ENCODE assay signal across 8 cellular contexts in genomic region chr2:96205238-96205637, GRCh38. TPM values are rescaled to one million over a fixed set of nuclear protein-coding genes. Genes with fewer than 3 reads are reported as not detected.
DNase-seq lines count a peak whose midpoint lies in the region; ATAC-seq and TF ChIP-seq lines count a peak whose summit lies in the region.

No MANE protein-coding gene starts in this region.

- no peaks in the 10 kb centered on the region for H3K36me3 ChIP-seq in osteoblast (ENCODE audit: insufficient read depth, low read length)

- POLR2A ChIA-PET in GM10248 (lab: Yijun Ruan, JAX) = no interaction called here

- peak overlapping the region in 58 of 59 donors; percentile 0 to 99 (median 36) for H3K4me3 ChIP-seq in dorsolateral prefrontal cortex
- peak overlapping the region; percentile 36 for H3K4me3 ChIP-seq in osteoblast (ENCODE audit: insufficient read depth, low read length)

- DNase-seq in Caki2 (ENCODE audit: low read depth) (peak; percentile 52), NCI-H2227 treated with DMSO at 0.1 percent for 48 hours (lab: John Stamatoyannopoulos, UW) (peak; percentile 71), dorsolateral prefrontal cortex (peak in 1 of 10 donors; percentile 21), osteoblast (ENCODE audit: insufficient read length, low spot score, missing footprints) (no peak), SHP77 (lab: John Stamatoyannopoulos, UW) (no peak), GM10248 (ENCODE audit: extremely low spot score) (no peak)

- peak overlapping the region; percentile 10 to 92 (median 79) for H3K27ac ChIP-seq in dorsolateral prefrontal cortex
- peak overlapping the region; percentile 71 for H3K27ac ChIP-seq in osteoblast (ENCODE audit: low read depth, low read length)

- ATAC-seq in GM21619 (IDR thresholded peaks at IDR 0.05; ENCODE audit: unreplicated experiment) = no peak
- ATAC-seq in GM18505 (IDR thresholded peaks at IDR 0.05; ENCODE audit: unreplicated experiment) = no peak

- no peak for TF ChIP-seq POLR2A in GM18505 (IDR thresholded peaks at IDR 0.05; ENCODE audit: borderline replicate concordance, extremely low read depth, insufficient read depth, insufficient read length)

- peaks cover 93% of the 10 kb centered on the region for H3K79me2 ChIP-seq in osteoblast (ENCODE audit: insufficient read depth, low read length)

- no peaks in the 10 kb centered on the region for H3K27me3 ChIP-seq in dorsolateral prefrontal cortex
- no peaks in the 10 kb centered on the region for H3K27me3 ChIP-seq in osteoblast (ENCODE audit: insufficient read depth, low read length)

- intact Hi-C loops in dorsolateral prefrontal cortex (cut with DNase I) = loop anchor here in 1 of 2 donors (5.0 kb wide), 2 partner anchors 58 to 202 kb away; partner anchors contain the start of gene DUSP2

- in situ Hi-C loops in Caki2 (cut with HindIII; ENCODE audit: low pct_unique_long_range_greater_than_20kb, low sequenced_read_pairs) = no loop called here

- peak overlapping the region; percentile 71 for H3K4me2 ChIP-seq in osteoblast (ENCODE audit: insufficient read depth, low read length)

- peaks cover 46% of the 10 kb centered on the region for H4K20me1 ChIP-seq in osteoblast (ENCODE audit: insufficient read depth, low read length)

- H3K9me3 ChIP-seq in osteoblast (ENCODE audit: low read depth, low read length) = no peaks in the 10 kb centered on the region

- CTCF ChIA-PET in GM10248 (lab: Yijun Ruan, JAX) = interaction anchor here (0.9 to 5.9 kb wide), 5 partner anchors 28 to 183 kb away, joined by 3 to 43 read pairs (median 4); partner anchors contain the start of gene ASTL

- TF ChIP-seq CTCF in dorsolateral prefrontal cortex (IDR thresholded peaks at IDR 0.05 in 54 of 56, conservative IDR thresholded peaks at IDR 0.05 in 2 of 56; ENCODE audit: low read depth in 1 of 56, partially characterized antibody in 56 of 56) (peak in 1 of 56 donors; percentile 25), osteoblast (IDR thresholded peaks at IDR 0.05; ENCODE audit: extremely low read depth, low read depth, low read length) (no peak), GM10248 (IDR thresholded peaks at IDR 0.05; ENCODE audit: control extremely low read depth, extremely low read depth, low read depth, missing control alignments) (no peak)

- H3K4me1 ChIP-seq in osteoblast (ENCODE audit: insufficient read depth, low read length) = peaks cover 53% of the 10 kb centered on the region

- H2AFZ ChIP-seq in osteoblast (ENCODE audit: low read length) = no peak overlapping the region

RNA-seq across cellular contexts. Expression of gene STARD7, which starts 3.4 kb away (rescaled TPM):
- 118 and 156 TPM in 2 replicates for total RNA-seq in Caki2 (2014; rRNA removed; shearing (Covaris generic); ENCODE audit: low replicate concordance)
- total RNA-seq in dorsolateral prefrontal cortex (100 to 1,000 TPM; 105 to 205 (median 135) TPM), osteoblast (139 and 163 TPM in 2 replicates)

RNA-seq across cellular contexts. Expression of gene DUSP2, which starts 60.0 kb away (rescaled TPM):
- 6.1 and 7.4 TPM in 2 replicates for total RNA-seq in Caki2 (2014; rRNA removed; shearing (Covaris generic); ENCODE audit: low replicate concordance)
- total RNA-seq in dorsolateral prefrontal cortex = 100 to 1,000 TPM in 1 of 120 experiments, 10 to 100 TPM in 20, 1 to 10 TPM in 99; 2.9 to 109 (median 7.5) TPM
- 2.7 and 3.3 TPM in 2 replicates for total RNA-seq in osteoblast

Comparison
In these comparisons a context has a peak if more than half of its experiments do, and no peak if none do; other contexts are left out.
1. DNase-seq: peak in Caki2 (single experiment) and NCI-H2227 treated with DMSO at 0.1 percent for 48 hours (single experiment); none in osteoblast (single experiment), SHP77 (0 of 2) and GM10248 (single experiment).